8 cellular contexts compared by ENCODE assay signal in the genomic region with DNA sequence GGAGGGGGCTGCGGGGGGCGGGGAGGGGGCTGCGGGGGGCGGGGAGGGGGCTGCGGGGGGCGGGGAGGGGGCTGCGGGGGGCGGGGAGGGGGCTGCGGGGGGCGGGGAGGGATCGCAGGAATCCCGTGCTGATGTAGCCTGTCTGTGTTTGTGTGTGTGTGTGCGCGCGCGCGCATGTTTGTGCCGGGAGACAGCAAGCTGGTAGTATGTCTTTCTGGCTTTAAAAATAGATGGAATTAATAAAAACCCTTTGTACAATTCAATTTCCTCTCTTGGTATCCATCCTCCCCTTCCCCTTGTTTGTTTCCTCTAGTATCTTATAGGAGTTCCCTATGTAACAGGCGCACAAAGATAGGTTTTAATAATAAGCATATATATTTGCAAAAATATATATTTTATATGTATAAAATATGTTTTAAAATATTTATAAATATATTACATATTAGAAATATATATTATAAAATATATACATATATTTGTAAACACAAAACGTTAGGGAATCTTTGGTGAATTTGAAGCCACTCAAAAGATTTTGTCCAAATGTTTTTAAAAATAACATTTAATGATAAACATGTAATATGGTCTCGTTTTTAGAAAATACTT. TPM values are rescaled to one million over a fixed set of nuclear protein-coding genes. Genes with fewer than 3 reads are reported as not detected.
DNase-seq lines count a peak whose midpoint lies in the region; ATAC-seq and TF ChIP-seq lines count a peak whose summit lies in the region.

No MANE protein-coding gene starts in this region.

- no peak for ATAC-seq in activated CD8-positive, alpha-beta memory T cell treated with anti-CD3 and anti-CD28 coated beads, Interleukin-2, amount 10 ng/mL, durations not matched to agents 7 days and 5 days
- no peak for ATAC-seq in HG02970 (IDR thresholded peaks at IDR 0.05; ENCODE audit: low FRiP score, unreplicated experiment)
- no peak for ATAC-seq in GM18519 (IDR thresholded peaks at IDR 0.05; ENCODE audit: low FRiP score, unreplicated experiment)
- ATAC-seq in GM21367 (IDR thresholded peaks at IDR 0.05; ENCODE audit: unreplicated experiment), result no peak

- H3K36me3 Mint-ChIP-seq in endodermal cell (ENCODE audit: low read depth), result no peaks in the 10 kb centered on the region
- H3K36me3 Mint-ChIP-seq in activated CD8-positive, alpha-beta memory T cell treated with anti-CD3 and anti-CD28 coated beads, Interleukin-2, amount 10 ng/mL, durations not matched to agents 7 days and 5 days, result no peaks in the 10 kb centered on the region

- DNase-seq in BE2C (peak; percentile 45), NCI-H2227 (lab: John Stamatoyannopoulos, UW; ENCODE audit: unreplicated experiment) (peak; percentile 65), endodermal cell (no peak), myocyte (ENCODE audit: low read depth) (peak; percentile 62)
- DNase-seq in activated CD8-positive, alpha-beta memory T cell treated with anti-CD3 and anti-CD28 coated beads, Interleukin-2, amount 10 ng/mL, durations not matched to agents 7 days and 5 days, result no peak

- no peaks in the 10 kb centered on the region for H3K36me3 ChIP-seq in BE2C
- no peaks in the 10 kb centered on the region for H3K36me3 ChIP-seq in endodermal cell (ENCODE audit: control insufficient read depth, insufficient read depth, low read length)

- H3K27ac Mint-ChIP-seq in endodermal cell, result peak overlapping the region; percentile 69
- no peak overlapping the region for H3K27ac Mint-ChIP-seq in activated CD8-positive, alpha-beta memory T cell treated with anti-CD3 and anti-CD28 coated beads, Interleukin-2, amount 10 ng/mL, durations not matched to agents 7 days and 5 days

- 67% methylated on average over 1 of the region's 21 CpGs; no CpG with 5 or more reads in 1 of the 2 experiments for WGBS in endodermal cell (ENCODE audit: insufficient coverage in 1 of 2, insufficient read length in 1 of 2), 2 experiments

- peak overlapping the region; percentile 73 for H3K4me3 ChIP-seq in BE2C (ENCODE audit: low read depth, low read length)
- peak overlapping the region; percentile 86 for H3K4me3 ChIP-seq in endodermal cell (ENCODE audit: low read length)

- H3K4me1 ChIP-seq in BE2C (no peaks in the 10 kb centered on the region), endodermal cell (ENCODE audit: control insufficient read depth, insufficient read depth, low read length) (no peaks in the 10 kb centered on the region)

- H3K27me3 ChIP-seq in BE2C (no peaks in the 10 kb centered on the region), endodermal cell (ENCODE audit: control insufficient read depth, insufficient read depth, low read length, poor library complexity, severe bottlenecking) (peaks cover 5% of the 10 kb centered on the region)

- H3K4me3 Mint-ChIP-seq in endodermal cell, result peak overlapping the region; percentile 73
- H3K4me3 Mint-ChIP-seq in activated CD8-positive, alpha-beta memory T cell treated with anti-CD3 and anti-CD28 coated beads, Interleukin-2, amount 10 ng/mL, durations not matched to agents 7 days and 5 days, result no peak overlapping the region

- H3K27ac ChIP-seq in endodermal cell (ENCODE audit: low read depth, low read length), result no peak overlapping the region

- H3K27me3 Mint-ChIP-seq in endodermal cell (ENCODE audit: insufficient read depth), result peaks cover 50% of the 10 kb centered on the region
- H3K27me3 Mint-ChIP-seq in activated CD8-positive, alpha-beta memory T cell treated with anti-CD3 and anti-CD28 coated beads, Interleukin-2, amount 10 ng/mL, durations not matched to agents 7 days and 5 days, result peaks cover 8% of the 10 kb centered on the region

- TF ChIP-seq CTCF in BE2C (IDR thresholded peaks at IDR 0.05; ENCODE audit: low read depth, low read length) (no peak), endodermal cell (conservative IDR thresholded peaks at IDR 0.05) (no peak)

- H3K9ac ChIP-seq in endodermal cell (ENCODE audit: extremely low read depth, low read length, poor library complexity, severe bottlenecking), result no peak overlapping the region

- CTCF ChIA-PET in activated CD8-positive, alpha-beta memory T cell treated with anti-CD3 and anti-CD28 coated beads, Interleukin-2, amount 10 ng/mL, durations not matched to agents 7 days and 5 days (lab: Charles Lee), result no interaction called here

- no peaks in the 10 kb centered on the region for H3K9me3 ChIP-seq in BE2C
- no peaks in the 10 kb centered on the region for H3K9me3 ChIP-seq in endodermal cell (ENCODE audit: control insufficient read depth, low read length)

- no peaks in the 10 kb centered on the region for H3K9me3 Mint-ChIP-seq in endodermal cell
- H3K9me3 Mint-ChIP-seq in activated CD8-positive, alpha-beta memory T cell treated with anti-CD3 and anti-CD28 coated beads, Interleukin-2, amount 10 ng/mL, durations not matched to agents 7 days and 5 days (ENCODE audit: low read depth), result no peaks in the 10 kb centered on the region

- peaks cover 5% of the 10 kb centered on the region for H3K4me1 Mint-ChIP-seq in endodermal cell
- peaks cover 2% of the 10 kb centered on the region for H3K4me1 Mint-ChIP-seq in activated CD8-positive, alpha-beta memory T cell treated with anti-CD3 and anti-CD28 coated beads, Interleukin-2, amount 10 ng/mL, durations not matched to agents 7 days and 5 days

RNA-seq across cellular contexts. Expression of gene ARHGAP24, which starts 0.8 kb away (rescaled TPM):
- polyA plus RNA-seq in BE2C (2012; ENCODE audit: insufficient read depth, insufficient read length, low read depth), result 0.79 TPM
- total RNA-seq in endodermal cell (10 to 100 TPM; 66.8 to 85.6 TPM), myocyte (58.1 and 62.4 TPM in 2 replicates)
- polyA plus RNA-seq in endodermal cell (2013, experiment 1 of 2), result 6.9 TPM
- 7.8 TPM for polyA plus RNA-seq in endodermal cell (2013, experiment 2 of 2)
- polyA plus RNA-seq in myocyte (2012), result 19.4 TPM
- total RNA-seq in activated CD8-positive, alpha-beta memory T cell treated with anti-CD3 and anti-CD28 coated beads, Interleukin-2, amount 10 ng/mL, durations not matched to agents 7 days and 5 days, result not detected

Comparison
In these comparisons a context has a peak if more than half of its experiments do, and no peak if none do; other contexts are left out.
1. DNase-seq: peak in BE2C (single experiment), NCI-H2227 (single experiment) and myocyte (single experiment); none in endodermal cell (single experiment) and activated CD8-positive, alpha-beta memory T cell treated with anti-CD3 and anti-CD28 coated beads, Interleukin-2, amount 10 ng/mL, durations not matched to agents 7 days and 5 days (single experiment).
2. RNA of gene ARHGAP24, which starts 0.8 kb away (total RNA-seq): 66.8 to 85.6 TPM in endodermal cell and 58.1 to 62.4 TPM in myocyte; not detected in activated CD8-positive, alpha-beta memory T cell treated with anti-CD3 and anti-CD28 coated beads, Interleukin-2, amount 10 ng/mL, durations not matched to agents 7 days and 5 days; every median in the first group is over 10 times any median in the second.